ENCODE assay signal across 7 cellular contexts in the genomic region with DNA sequence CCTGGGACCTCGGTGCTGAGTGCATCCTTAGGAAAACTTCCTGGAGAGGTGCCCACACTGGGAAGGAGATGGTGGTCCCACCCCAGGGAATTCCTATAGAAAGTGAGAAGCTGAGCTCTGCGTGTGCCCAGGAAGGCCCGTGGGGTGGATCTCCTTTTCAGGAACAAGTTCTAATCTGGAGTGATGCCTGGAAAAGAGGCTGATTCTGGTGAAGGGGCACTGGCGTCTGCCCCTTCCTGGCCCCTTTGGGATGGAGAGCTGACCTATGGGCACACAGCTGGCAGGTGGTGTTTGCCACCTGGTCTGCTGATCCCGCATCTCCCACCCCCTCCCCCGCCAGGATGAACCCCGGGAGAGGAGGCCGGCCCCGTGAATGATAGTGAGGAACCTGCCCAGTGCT.
"Had no signal": no experiment of that assay in that cellular context is flagged by ENCODE, and none has a peak within 500 bp of the region (broad histone marks: within the 10 kb centered on the region; RNA-seq: fewer than 3 reads in every experiment).

No MANE protein-coding gene starts in this region.

- ATAC-seq: HepG2, K562 had no signal

- DNase-seq: IMR-90, KBM-7, KG1 had no signal

- H3K9ac ChIP-seq: KMS-11 had no signal

- H3K27ac ChIP-seq: HL-60, KMS-11 had no signal

- H3K4me3 ChIP-seq: K562 had no signal

- H3K4me2 ChIP-seq: KMS-11 had no signal
